ENCODE assay signal across 11 cellular contexts in the genomic region with DNA sequence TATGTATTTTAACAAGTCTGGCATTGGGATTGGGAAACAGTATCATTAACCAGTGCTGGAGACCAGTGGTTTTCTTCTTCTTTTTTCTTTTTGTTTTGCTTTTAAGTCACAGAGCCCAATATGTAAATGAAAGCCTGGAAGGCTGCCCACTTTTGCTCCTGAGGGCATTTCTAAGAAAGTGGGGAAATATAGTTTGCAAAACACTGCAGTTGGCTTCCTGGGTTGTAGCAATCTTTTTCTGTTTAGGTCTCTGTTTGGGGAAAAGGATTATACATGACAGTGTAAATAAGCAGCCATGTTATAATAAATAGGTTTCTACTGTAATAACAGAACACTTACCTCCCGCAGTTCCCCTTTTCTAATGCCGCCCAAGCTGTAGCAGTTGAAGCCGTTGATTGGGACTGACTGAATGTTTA.
DNase-seq lines count a peak whose midpoint lies in the region; FAIRE-seq and TF ChIP-seq lines count a peak whose summit lies in the region.
"Had no signal": no experiment of that assay in that cellular context is flagged by ENCODE, and none has a peak within 500 bp of the region (broad histone marks: within the 10 kb centered on the region; RNA-seq: fewer than 3 reads in every experiment).

No MANE protein-coding gene starts in this region.

- H3K27me3 Mint-ChIP-seq in MCF 10A (ENCODE audit: insufficient read depth, unreplicated experiment) = peaks cover 50% of the 10 kb centered on the region

- H3K4me1 ChIP-seq in mammary epithelial cell (ENCODE audit: insufficient read depth, low read length) = no peaks in the 10 kb centered on the region

- dilution Hi-C loops in mammary epithelial cell (cut with HindIII; ENCODE audit: low sequenced_read_pairs) = no loop called here

- intact Hi-C loops in MCF 10A (cut with micrococcal nuclease) (no loop called here), mammary epithelial cell (cut with micrococcal nuclease) (no loop called here)

- no TSS peak for BruUV-seq in MCF 10A (replicated peaks; lab: Mats Ljungman, UMichigan)
- BruUV-seq in mammary epithelial cell (replicated peaks; lab: Mats Ljungman, UMichigan) = no TSS peak

- H3K9ac ChIP-seq in mammary epithelial cell (ENCODE audit: insufficient read depth, low read length) = no peak overlapping the region

- no peak overlapping the region for H3K4me3 Mint-ChIP-seq in MCF 10A (ENCODE audit: unreplicated experiment)

- H3K4me2 ChIP-seq in mammary epithelial cell (ENCODE audit: insufficient read depth, low read depth, low read length) = no peak overlapping the region

- H3K9me3 Mint-ChIP-seq in MCF 10A (ENCODE audit: unreplicated experiment) = no peaks in the 10 kb centered on the region

- TF ChIP-seq CTCF in MCF 10A (IDR thresholded peaks at IDR 0.05; ENCODE audit: unreplicated experiment) (no peak), mammary epithelial cell (conservative IDR thresholded peaks at IDR 0.05 in 1 of 2, IDR thresholded peaks at IDR 0.05 in 1 of 2; ENCODE audit: extremely low read depth in 1 of 2, insufficient read depth in 1 of 2, low read depth in 1 of 2, low read length in 2 of 2) (no peak), epithelial cell of esophagus (IDR thresholded peaks at IDR 0.05; ENCODE audit: insufficient read depth, low read depth, low read length, missing control alignments) (no peak), coronary artery (IDR thresholded peaks at IDR 0.05) (no peak)

- no peak for FAIRE-seq in frontal cortex (lab: Jason Lieb, UNC)

- H3K36me3 Mint-ChIP-seq in MCF 10A (ENCODE audit: insufficient read depth, unreplicated experiment) = peaks cover 17% of the 10 kb centered on the region

- no peaks in the 10 kb centered on the region for H3K36me3 ChIP-seq in mammary epithelial cell (ENCODE audit: insufficient read depth, low read length)

- no peak overlapping the region for H3K27ac ChIP-seq in mammary epithelial cell (ENCODE audit: insufficient read depth, low read depth, low read length)
- H3K27ac ChIP-seq in coronary artery = no peak overlapping the region

- H3K27ac Mint-ChIP-seq in MCF 10A (ENCODE audit: low read depth, unreplicated experiment) = no peak overlapping the region

- peaks cover 8% of the 10 kb centered on the region for H3K79me2 ChIP-seq in mammary epithelial cell (ENCODE audit: insufficient read depth, low read length)

- H4K20me1 ChIP-seq in mammary epithelial cell (ENCODE audit: insufficient read depth, low read length) = no peaks in the 10 kb centered on the region

- CTCF ChIA-PET in MCF 10A (lab: Yijun Ruan, JAX) = no interaction called here
- CTCF ChIA-PET in mammary epithelial cell (lab: Charles Lee; ENCODE audit: low non-redundant PET) = no interaction called here

- WGBS in mammary epithelial cell (ENCODE audit: low coverage, missing lambda C conversion rate) = 74% methylated on average over 2 of the region's 3 CpGs

- peaks cover 12% of the 10 kb centered on the region for H3K4me1 Mint-ChIP-seq in MCF 10A (ENCODE audit: insufficient read depth, unreplicated experiment)

- in situ Hi-C loops in mammary epithelial cell (cut with MboI; ENCODE audit: low sequenced_read_pairs in 2 of 2) = no loop called here

- H3K27me3 ChIP-seq in mammary epithelial cell (ENCODE audit: insufficient read depth, low read length) = peaks cover 4% of the 10 kb centered on the region

- H3K9me3 ChIP-seq in mammary epithelial cell (replicated peaks; ENCODE audit: insufficient read depth, low read length) = no peaks in the 10 kb centered on the region

- no peak overlapping the region for H2AFZ ChIP-seq in mammary epithelial cell (ENCODE audit: low read depth, low read length)

- POLR2A ChIA-PET in MCF 10A (lab: Yijun Ruan, JAX) = interaction anchor here (1.1 to 1.2 kb wide), 2 partner anchors 21 to 299 kb away, joined by 3 read pairs; no protein-coding TSS in a partner anchor

- DNase-seq in MCF 10A (ENCODE audit: unreplicated experiment) (peak; percentile 67), mammary epithelial cell (no peak), NCI-H1417 treated with DMSO at 0.1 percent for 48 hours (lab: John Stamatoyannopoulos, UW) (peak; percentile 25), epithelial cell of esophagus (ENCODE audit: low read depth) (peak; percentile 10), frontal cortex (ENCODE audit: low spot score in 2 of 2) (no peak), dermis blood vessel endothelial cell (no peak), coronary artery (ENCODE audit: low spot score) (no peak)
- DNase-seq in activated naive CD4-positive, alpha-beta T cell treated with Interleukin-2 at 50 U/mL for 16 hours = no peak
- DNase-seq: NCI-H446; stimulated activated naive CD8-positive, alpha-beta T cell treated with anti-CD3 and anti-CD28 coated beads, Interleukin-15, Interleukin-2, amounts not matched to agents 100 U/mL and 50 U/mL, for 24 hours; T-helper 1 cell had no signal

- no peak overlapping the region for H3K4me3 ChIP-seq in mammary epithelial cell (replicated peaks in 1 of 3; ENCODE audit: insufficient read depth in 1 of 3, low read depth in 2 of 3, low read length in 3 of 3)
- no peak overlapping the region for H3K4me3 ChIP-seq in epithelial cell of esophagus (ENCODE audit: low read length)
- H3K4me3 ChIP-seq in coronary artery = no peak overlapping the region

Comparison
In these comparisons a context has a peak if more than half of its experiments do, and no peak if none do; other contexts are left out.
1. DNase-seq: peak in MCF 10A (single experiment), NCI-H1417 treated with DMSO at 0.1 percent for 48 hours (single experiment) and epithelial cell of esophagus (single experiment); none in mammary epithelial cell (single experiment), activated naive CD4-positive, alpha-beta T cell treated with Interleukin-2 at 50 U/mL for 16 hours (single experiment), frontal cortex (0 of 2), dermis blood vessel endothelial cell (single experiment) and coronary artery (single experiment).